In genomic region chr3:16200411-16200810, GRCh38 we compare ENCODE assay signal across 14 cellular contexts. TPM values are rescaled to one million over a fixed set of nuclear protein-coding genes. Genes with fewer than 3 reads are reported as not detected.
DNase-seq lines count a peak whose midpoint lies in the region; ATAC-seq and TF ChIP-seq lines count a peak whose summit lies in the region.
"Had no signal": no experiment of that assay in that cellular context is flagged by ENCODE, and none has a peak within 500 bp of the region (broad histone marks: within the 10 kb centered on the region; RNA-seq: fewer than 3 reads in every experiment).

No MANE protein-coding gene starts in this region.

- TF ChIP-seq CTCF in astrocyte of the spinal cord (IDR thresholded peaks at IDR 0.05; ENCODE audit: low read depth, low read length) = no peak

- H3K4me3 ChIP-seq in astrocyte of the spinal cord (ENCODE audit: low read depth, low read length) = no peak overlapping the region
- H3K4me3 ChIP-seq: transverse colon had no signal

- DNase-seq in stimulated activated CD4-positive, alpha-beta T cell treated with anti-CD3 and anti-CD28 coated beads, Interleukin-12 subunit alpha, Interleukin-12 subunit beta, amount 100 ng/mL, for 48 hours (ENCODE audit: low read depth in 2 of 3, low spot score in 1 of 3) = peak in 2 of 3 donors; percentile 13 to 18
- no peak for DNase-seq in stimulated activated CD4-positive, alpha-beta T cell treated with anti-CD3 and anti-CD28 coated beads, Interleukin-2, amount 100 ng/mL, for 48 hours
- DNase-seq in LHCN-M2 (ENCODE audit: low read depth) (peak; percentile 81), astrocyte of the spinal cord (ENCODE audit: low read depth, low spot score) (peak; percentile 78), head of caudate nucleus (no peak), cerebellum (ENCODE audit: low spot score) (no peak)
- DNase-seq in stimulated activated naive CD8-positive, alpha-beta T cell treated with anti-CD3 and anti-CD28 coated beads, Interleukin-15, Interleukin-2, amounts not matched to agents 100 U/mL and 50 U/mL, for 24 hours = no peak
- DNase-seq: activated naive CD4-positive, alpha-beta T cell treated with anti-CD3 and anti-CD28 coated beads, Interleukin-2, amount 50 U/mL, for 16 hours; central memory CD4-positive, alpha-beta T cell; DMS 273 treated with DMSO at 0.1 percent for 48 hours; mesenchymal stem cell; NCI-H2081 treated with DMSO at 0.1 percent for 48 hours; transverse colon had no signal

- in situ Hi-C loops in astrocyte of the spinal cord (cut with HindIII; ENCODE audit: low sequenced_read_pairs) = no loop called here

- intact Hi-C loops in head of caudate nucleus (cut with DNase I) = no loop called here

- ATAC-seq in stimulated activated naive CD8-positive, alpha-beta T cell treated with anti-CD3 and anti-CD28 coated beads, Interleukin-15, Interleukin-2, amounts not matched to agents 100 U/mL and 50 U/mL, for 24 hours = peak; percentile 37
- ATAC-seq in HG03045 (IDR thresholded peaks at IDR 0.05; ENCODE audit: unreplicated experiment) = no peak

RNA-seq across cellular contexts. Expression of gene GALNT15, which starts 25.9 kb away (rescaled TPM):
- total RNA-seq in LHCN-M2 (2014; rRNA removed) = 2.1 and 3.1 TPM in 2 replicates
- 0.97 TPM for polyA plus RNA-seq in LHCN-M2 (2012)
- total RNA-seq in cerebellum = 27.5 TPM

Comparison
In these comparisons a context has a peak if more than half of its experiments do, and no peak if none do; other contexts are left out.
1. DNase-seq: peak in stimulated activated CD4-positive, alpha-beta T cell treated with anti-CD3 and anti-CD28 coated beads, Interleukin-12 subunit alpha, Interleukin-12 subunit beta, amount 100 ng/mL, for 48 hours (2 of 3), LHCN-M2 (single experiment) and astrocyte of the spinal cord (single experiment); none in stimulated activated CD4-positive, alpha-beta T cell treated with anti-CD3 and anti-CD28 coated beads, Interleukin-2, amount 100 ng/mL, for 48 hours (0 of 2), stimulated activated naive CD8-positive, alpha-beta T cell treated with anti-CD3 and anti-CD28 coated beads, Interleukin-15, Interleukin-2, amounts not matched to agents 100 U/mL and 50 U/mL, for 24 hours (single experiment), head of caudate nucleus (0 of 42) and cerebellum (single experiment).